Comparison of ENCODE assay signal across 8 cellular contexts in the genomic region with DNA sequence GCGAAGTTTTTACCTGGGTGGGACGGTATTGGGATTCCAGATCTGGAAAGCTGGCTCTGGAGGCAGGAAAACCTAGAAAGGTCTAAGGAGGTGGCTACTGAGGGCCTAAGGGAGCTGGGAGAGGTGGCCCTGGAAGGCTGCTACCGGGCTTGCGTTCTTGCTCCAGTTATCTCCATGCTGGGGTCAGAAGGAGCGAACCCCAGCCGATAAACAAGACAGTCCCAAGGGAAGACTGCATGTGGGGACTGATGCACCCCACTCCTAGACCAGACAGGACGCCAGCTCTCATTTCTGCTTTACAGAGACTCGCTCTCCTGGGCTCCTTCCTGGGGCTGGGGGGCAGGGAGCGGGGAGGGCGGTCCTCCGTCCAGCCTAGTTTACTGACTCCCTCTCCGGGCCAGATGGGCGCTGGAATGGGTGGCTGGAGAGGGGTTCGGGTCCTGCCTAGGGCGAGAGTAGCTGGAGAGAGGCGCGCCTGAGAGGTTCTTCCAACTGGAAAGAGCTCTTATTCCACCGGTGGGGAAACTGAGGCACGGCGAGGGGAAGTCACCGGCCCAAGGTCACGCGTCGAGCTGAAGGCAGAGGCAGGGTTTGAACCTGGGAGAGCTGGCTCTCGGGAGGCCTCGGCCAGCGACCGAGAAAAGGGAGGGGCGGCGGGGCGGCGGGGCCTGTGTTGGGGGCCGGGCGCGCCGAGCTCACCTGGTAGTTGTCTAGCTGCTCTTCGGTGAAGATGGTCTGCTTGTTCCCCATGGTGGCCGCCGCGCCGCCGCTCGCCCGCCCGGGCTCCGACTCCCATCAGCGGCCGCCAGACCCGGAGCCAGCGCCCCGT. TPM values are rescaled to one million over a fixed set of nuclear protein-coding genes. Genes with fewer than 3 reads are reported as not detected.
DNase-seq lines count a peak whose midpoint lies in the region; ATAC-seq lines count a peak whose summit lies in the region.

No MANE protein-coding gene starts in this region.

- no peaks in the 10 kb centered on the region for H3K9me3 ChIP-seq in iPS-18a (ENCODE audit: control insufficient read depth, low read depth, low read length)

- POLR2A ChIA-PET in activated CD4-positive, alpha-beta T cell treated with anti-CD3 and anti-CD28 coated beads, Interleukin-2, amount 10 ng/mL, durations not matched to agents 7 days and 5 days (lab: Charles Lee), result no interaction called here

- H3K27me3 Mint-ChIP-seq in activated CD4-positive, alpha-beta T cell treated with anti-CD3 and anti-CD28 coated beads, Interleukin-2, amount 10 ng/mL, durations not matched to agents 7 days and 5 days, result no peaks in the 10 kb centered on the region
- H3K27me3 Mint-ChIP-seq in stimulated activated naive B cell treated with anti-CD40 and anti-IgM and Interleukin-4, amounts not matched to agents 10 μg/mL and 1 μg/mL and 100 μg/mL, for 72 hours, result no peaks in the 10 kb centered on the region

- H3K4me1 Mint-ChIP-seq in activated CD4-positive, alpha-beta T cell treated with anti-CD3 and anti-CD28 coated beads, Interleukin-2, amount 10 ng/mL, durations not matched to agents 7 days and 5 days, result peaks cover 26% of the 10 kb centered on the region
- peaks cover 16 to 26% of the 10 kb centered on the region in 2 donors for H3K4me1 Mint-ChIP-seq in stimulated activated naive B cell treated with anti-CD40 and anti-IgM and Interleukin-4, amounts not matched to agents 10 μg/mL and 1 μg/mL and 100 μg/mL, for 72 hours

- H3K9ac ChIP-seq in iPS-18a (ENCODE audit: low read length), result no peak overlapping the region

- H3K4me1 ChIP-seq in iPS-18a (ENCODE audit: control insufficient read depth, low read depth, low read length), result no peaks in the 10 kb centered on the region

- peak overlapping the region; percentile 66 for H3K27ac Mint-ChIP-seq in activated CD4-positive, alpha-beta T cell treated with anti-CD3 and anti-CD28 coated beads, Interleukin-2, amount 10 ng/mL, durations not matched to agents 7 days and 5 days
- peak overlapping the region; percentile 87 for H3K27ac Mint-ChIP-seq in stimulated activated naive B cell treated with anti-CD40 and anti-IgM and Interleukin-4, amounts not matched to agents 10 μg/mL and 1 μg/mL and 100 μg/mL, for 72 hours

- peak overlapping the region; percentile 48 for H3K4me3 ChIP-seq in iPS-18a (ENCODE audit: low read length)

- no peaks in the 10 kb centered on the region for H3K36me3 ChIP-seq in iPS-18a (ENCODE audit: control insufficient read depth, low read depth, low read length)

- H3K27me3 ChIP-seq in iPS-18a (ENCODE audit: control insufficient read depth, insufficient read depth, low read length), result no peaks in the 10 kb centered on the region

- H3K27ac ChIP-seq in iPS-18a (ENCODE audit: low read length), result no peak overlapping the region

- peak; percentile 66 for DNase-seq in NCI-H2227 (lab: John Stamatoyannopoulos, UW; ENCODE audit: unreplicated experiment)
- DNase-seq in NCI-H2227 treated with DMSO at 0.1 percent for 48 hours (lab: John Stamatoyannopoulos, UW), result no peak
- DNase-seq in activated CD4-positive, alpha-beta T cell treated with anti-CD3 and anti-CD28 coated beads, Interleukin-2, amount 10 ng/mL, durations not matched to agents 7 days and 5 days, result no peak
- DNase-seq in stimulated activated naive B cell treated with anti-CD40 and anti-IgM and Interleukin-4, amounts not matched to agents 10 μg/mL and 1 μg/mL and 100 μg/mL, for 72 hours, result peak; percentile 20
- no peak for DNase-seq in NOMO-1 treated with DMSO at 0.1 percent for 48 hours (lab: John Stamatoyannopoulos, UW; ENCODE audit: unreplicated experiment)
- no peak for DNase-seq in NCI-H510A (lab: John Stamatoyannopoulos, UW)

- CTCF ChIA-PET in activated CD4-positive, alpha-beta T cell treated with anti-CD3 and anti-CD28 coated beads, Interleukin-2, amount 10 ng/mL, durations not matched to agents 7 days and 5 days (lab: Charles Lee), result interaction anchor here (0.7 to 2.9 kb wide), 33 partner anchors 8 to 1070 kb away, joined by 3 to 15 read pairs (median 4); no protein-coding TSS in a partner anchor

- no peaks in the 10 kb centered on the region for H3K36me3 Mint-ChIP-seq in activated CD4-positive, alpha-beta T cell treated with anti-CD3 and anti-CD28 coated beads, Interleukin-2, amount 10 ng/mL, durations not matched to agents 7 days and 5 days (ENCODE audit: low read depth)
- H3K36me3 Mint-ChIP-seq in stimulated activated naive B cell treated with anti-CD40 and anti-IgM and Interleukin-4, amounts not matched to agents 10 μg/mL and 1 μg/mL and 100 μg/mL, for 72 hours, result no peaks in the 10 kb centered on the region

- no peaks in the 10 kb centered on the region for H3K9me3 Mint-ChIP-seq in activated CD4-positive, alpha-beta T cell treated with anti-CD3 and anti-CD28 coated beads, Interleukin-2, amount 10 ng/mL, durations not matched to agents 7 days and 5 days
- H3K9me3 Mint-ChIP-seq in stimulated activated naive B cell treated with anti-CD40 and anti-IgM and Interleukin-4, amounts not matched to agents 10 μg/mL and 1 μg/mL and 100 μg/mL, for 72 hours, result no peaks in the 10 kb centered on the region

- peak; percentile 16 for ATAC-seq in HG02840 (IDR thresholded peaks at IDR 0.05; ENCODE audit: low FRiP score, unreplicated experiment)
- peak; percentile 64 to 68 for ATAC-seq in stimulated activated naive B cell treated with anti-CD40 and anti-IgM and Interleukin-4, amounts not matched to agents 10 μg/mL and 1 μg/mL and 100 μg/mL, for 72 hours (replicated peaks)

- H3K4me3 Mint-ChIP-seq in activated CD4-positive, alpha-beta T cell treated with anti-CD3 and anti-CD28 coated beads, Interleukin-2, amount 10 ng/mL, durations not matched to agents 7 days and 5 days, result peak overlapping the region; percentile 71
- peak overlapping the region; percentile 80 to 84 for H3K4me3 Mint-ChIP-seq in stimulated activated naive B cell treated with anti-CD40 and anti-IgM and Interleukin-4, amounts not matched to agents 10 μg/mL and 1 μg/mL and 100 μg/mL, for 72 hours

RNA-seq across cellular contexts. Expression of a gene that starts 0.6 kb away (rescaled TPM):
- under 1 TPM; 0.44 to 0.55 TPM for total RNA-seq in activated CD4-positive, alpha-beta T cell treated with anti-CD3 and anti-CD28 coated beads, Interleukin-2, amount 10 ng/mL, durations not matched to agents 7 days and 5 days

RNA-seq across cellular contexts. Expression of a gene that starts 18.5 kb away (rescaled TPM):
- total RNA-seq in activated CD4-positive, alpha-beta T cell treated with anti-CD3 and anti-CD28 coated beads, Interleukin-2, amount 10 ng/mL, durations not matched to agents 7 days and 5 days, result 10 to 100 TPM; 65.1 to 71.2 TPM

RNA-seq across cellular contexts. Expression of a gene that starts 38.3 kb away (rescaled TPM):
- total RNA-seq in activated CD4-positive, alpha-beta T cell treated with anti-CD3 and anti-CD28 coated beads, Interleukin-2, amount 10 ng/mL, durations not matched to agents 7 days and 5 days, result not detected

RNA-seq across cellular contexts. Expression of a gene that starts 53.2 kb away (rescaled TPM):
- total RNA-seq in activated CD4-positive, alpha-beta T cell treated with anti-CD3 and anti-CD28 coated beads, Interleukin-2, amount 10 ng/mL, durations not matched to agents 7 days and 5 days, result 10 to 100 TPM; 77.2 to 83.7 TPM

Comparison
In these comparisons a context has a peak if more than half of its experiments do, and no peak if none do; other contexts are left out.
1. DNase-seq: peak in NCI-H2227 (single experiment) and stimulated activated naive B cell treated with anti-CD40 and anti-IgM and Interleukin-4, amounts not matched to agents 10 μg/mL and 1 μg/mL and 100 μg/mL, for 72 hours (single experiment); none in NCI-H2227 treated with DMSO at 0.1 percent for 48 hours (single experiment), activated CD4-positive, alpha-beta T cell treated with anti-CD3 and anti-CD28 coated beads, Interleukin-2, amount 10 ng/mL, durations not matched to agents 7 days and 5 days (single experiment), NOMO-1 treated with DMSO at 0.1 percent for 48 hours (single experiment) and NCI-H510A (single experiment).